Comparison of ENCODE assay signal across 8 cellular contexts in the genomic region with DNA sequence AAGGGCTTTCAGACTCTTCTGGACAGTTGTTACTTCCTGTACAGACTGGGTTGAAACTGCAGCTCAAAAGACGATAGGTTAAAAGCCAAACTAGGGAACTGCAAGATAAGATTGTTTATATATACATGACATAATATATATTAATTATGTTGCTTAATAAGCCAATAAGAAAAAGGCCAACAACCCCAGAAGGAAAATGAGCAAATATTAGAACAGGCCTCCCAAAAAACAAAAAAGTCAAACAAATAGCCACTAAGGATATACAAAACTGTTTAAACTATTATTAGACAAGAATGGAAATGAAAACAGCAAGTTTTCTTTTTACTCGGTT. TPM values are rescaled to one million over a fixed set of nuclear protein-coding genes. Genes with fewer than 3 reads are reported as not detected.
DNase-seq lines count a peak whose midpoint lies in the region; ATAC-seq and TF ChIP-seq lines count a peak whose summit lies in the region.

No MANE protein-coding gene starts in this region.

- H3K36me3 Mint-ChIP-seq in neural progenitor cell: peaks cover 11% of the 10 kb centered on the region

- H3K27ac Mint-ChIP-seq in neural progenitor cell: no peak overlapping the region

- H3F3A ChIP-seq in neural progenitor cell (ENCODE audit: low read depth): peaks cover 18% of the 10 kb centered on the region

- H3K27ac ChIP-seq in BLaER1 treated with 17β-estradiol and CSF1 and Interleukin-3, amounts not matched to agents 10 nM and 100 nM: peak overlapping the region; percentile 88 to 96 (median 93); a peak in 21 of 22 replicates
- H3K27ac ChIP-seq in duodenal mucosa (ENCODE audit: low read depth, low read length) (peak overlapping the region; percentile 92), neural progenitor cell (peak overlapping the region; percentile 22)

- peak overlapping the region; percentile 4 for H2AFZ ChIP-seq in neural progenitor cell (replicated peaks)

- TF ChIP-seq CTCF in neural progenitor cell (IDR thresholded peaks at IDR 0.05): no peak

- peak overlapping the region; percentile 84 to 94 (median 88); a peak in 21 of 22 replicates for H3K9ac ChIP-seq in BLaER1 treated with 17β-estradiol and CSF1 and Interleukin-3, amounts not matched to agents 10 nM and 100 nM
- H3K9ac ChIP-seq in duodenal mucosa (ENCODE audit: low read depth in 1 of 2, low read length in 2 of 2) (no peak overlapping the region), neural progenitor cell (no peak overlapping the region)

- peaks cover 0 to 21% (median 16%) of the 10 kb centered on the region in 11 experiments; a peak in 17 of 22 replicates for H3K9me3 ChIP-seq in BLaER1 treated with 17β-estradiol and CSF1 and Interleukin-3, amounts not matched to agents 10 nM and 100 nM (replicated peaks in 1 of 11)
- H3K9me3 ChIP-seq in MG63: no peaks in the 10 kb centered on the region
- H3K9me3 ChIP-seq in duodenal mucosa (ENCODE audit: control insufficient read depth in 1 of 2, low read length in 2 of 2): no peaks in the 10 kb centered on the region
- no peaks in the 10 kb centered on the region for H3K9me3 ChIP-seq in neural progenitor cell (ENCODE audit: low read depth)

- H3K4me2 ChIP-seq in BLaER1 treated with 17β-estradiol and CSF1 and Interleukin-3, amounts not matched to agents 10 nM and 100 nM: peak overlapping the region; percentile 30 to 93 (median 65)
- H3K4me2 ChIP-seq in neural progenitor cell: peak overlapping the region; percentile 61

- DNase-seq in MG63 (no peak), neural progenitor cell (ENCODE audit: low spot score) (no peak), T-helper 9 cell (no peak)
- DNase-seq in activated CD4-positive, alpha-beta T cell treated with anti-CD3 and anti-CD28 coated beads for 4 hours: no peak

- peaks cover 35% of the 10 kb centered on the region for H3K79me2 ChIP-seq in neural progenitor cell (ENCODE audit: low read depth)

- peaks cover 13% of the 10 kb centered on the region for H3K4me1 Mint-ChIP-seq in neural progenitor cell

- no peaks in the 10 kb centered on the region for H3K9me3 Mint-ChIP-seq in neural progenitor cell

- peaks cover 0 to 1% (median 0%) of the 10 kb centered on the region in 11 experiments; a peak in 1 of 22 replicates for H4K20me1 ChIP-seq in BLaER1 treated with 17β-estradiol and CSF1 and Interleukin-3, amounts not matched to agents 10 nM and 100 nM
- H4K20me1 ChIP-seq in neural progenitor cell (ENCODE audit: low read depth): peaks cover 3% of the 10 kb centered on the region

- peaks cover 17 to 26% (median 23%) of the 10 kb centered on the region in 10 experiments for H3K4me1 ChIP-seq in BLaER1 treated with 17β-estradiol and CSF1 and Interleukin-3, amounts not matched to agents 10 nM and 100 nM
- H3K4me1 ChIP-seq in duodenal mucosa (ENCODE audit: control insufficient read depth in 1 of 2, insufficient read depth in 2 of 2, low read length in 2 of 2): peaks cover 8 to 12% of the 10 kb centered on the region in 2 donors
- peaks cover 13% of the 10 kb centered on the region for H3K4me1 ChIP-seq in neural progenitor cell

- peaks cover 2% of the 10 kb centered on the region for H3K27me3 Mint-ChIP-seq in neural progenitor cell (ENCODE audit: insufficient read depth, low read depth)

- peak overlapping the region; percentile 87 for H3K4me3 Mint-ChIP-seq in neural progenitor cell

- no peaks in the 10 kb centered on the region for H3K27me3 ChIP-seq in BLaER1 treated with 17β-estradiol and CSF1 and Interleukin-3, amounts not matched to agents 10 nM and 100 nM
- no peaks in the 10 kb centered on the region for H3K27me3 ChIP-seq in MG63
- no peaks in the 10 kb centered on the region for H3K27me3 ChIP-seq in duodenal mucosa (ENCODE audit: control insufficient read depth in 1 of 2, insufficient read depth in 2 of 2, low read length in 2 of 2)
- no peaks in the 10 kb centered on the region for H3K27me3 ChIP-seq in neural progenitor cell

- ATAC-seq in GM21825 (IDR thresholded peaks at IDR 0.05; ENCODE audit: unreplicated experiment) (no peak), GM21576 (IDR thresholded peaks at IDR 0.05; ENCODE audit: unreplicated experiment) (no peak)

- H3K4me3 ChIP-seq in BLaER1 treated with 17β-estradiol and CSF1 and Interleukin-3, amounts not matched to agents 10 nM and 100 nM: peak overlapping the region; percentile 30 to 83 (median 77); a peak in 18 of 20 replicates
- H3K4me3 ChIP-seq in MG63 (peak overlapping the region; percentile 81), duodenal mucosa (ENCODE audit: low read depth in 1 of 2, low read length in 2 of 2) (peak overlapping the region; percentile 83 to 91), neural progenitor cell (peak overlapping the region; percentile 29)

- peaks cover 29 to 31% (median 30%) of the 10 kb centered on the region in 11 experiments for H3K36me3 ChIP-seq in BLaER1 treated with 17β-estradiol and CSF1 and Interleukin-3, amounts not matched to agents 10 nM and 100 nM
- H3K36me3 ChIP-seq in MG63 (peaks cover 9% of the 10 kb centered on the region), duodenal mucosa (ENCODE audit: control insufficient read depth in 1 of 2, insufficient read depth in 2 of 2, low read length in 2 of 2) (peaks cover 14 to 16% of the 10 kb centered on the region in 2 donors), neural progenitor cell (no peaks in the 10 kb centered on the region)

RNA-seq across cellular contexts. Expression of a gene that starts 0.5 kb away (rescaled TPM):
- total RNA-seq in MG63 (2014; rRNA removed; shearing (Covaris generic); ENCODE audit: low replicate concordance): 12.6 and 18.0 TPM in 2 replicates
- 32.4 and 43.9 TPM in 2 replicates for total RNA-seq in neural progenitor cell (ENCODE audit: low replicate concordance)

RNA-seq across cellular contexts. Expression of a gene that starts 59.2 kb away (rescaled TPM):
- 0.26 and 0.67 TPM in 2 replicates for total RNA-seq in MG63 (2014; rRNA removed; shearing (Covaris generic); ENCODE audit: low replicate concordance)
- 4.0 and 5.9 TPM in 2 replicates for total RNA-seq in neural progenitor cell (ENCODE audit: low replicate concordance)

Comparison
In these comparisons a context has a peak if more than half of its experiments do, and no peak if none do; other contexts are left out.
1. H3K27ac ChIP-seq: peak in every context shown above with its lines; median percentile 93 in BLaER1 treated with 17β-estradiol and CSF1 and Interleukin-3, amounts not matched to agents 10 nM and 100 nM; 92 in duodenal mucosa; 22 in neural progenitor cell.
2. H3K4me3 ChIP-seq: peak in every context shown above with its lines; median percentile 87 in duodenal mucosa; 81 in MG63; 77 in BLaER1 treated with 17β-estradiol and CSF1 and Interleukin-3, amounts not matched to agents 10 nM and 100 nM; 29 in neural progenitor cell.
3. H3K9ac ChIP-seq: peak in BLaER1 treated with 17β-estradiol and CSF1 and Interleukin-3, amounts not matched to agents 10 nM and 100 nM (11 of 11); none in duodenal mucosa (0 of 2) and neural progenitor cell (single experiment).